8 cellular contexts compared by ENCODE assay signal in genomic region chr1:44714944-44715571, GRCh38. TPM values are rescaled to one million over a fixed set of nuclear protein-coding genes. Genes with fewer than 3 reads are reported as not detected.
A peak's percentile ranks its signal among the peaks of the same experiment; 100 is the strongest.
DNase-seq lines count a peak whose midpoint lies in the region; ATAC-seq and TF ChIP-seq lines count a peak whose summit lies in the region.

No MANE protein-coding gene starts in this region.

- H3K36me3 ChIP-seq in adipocyte (ENCODE audit: control insufficient read depth, insufficient read depth, low read length, severe bottlenecking) (no peaks in the 10 kb centered on the region), heart left ventricle (no peaks in the 10 kb centered on the region)

- H3K27me3 ChIP-seq in adipocyte (replicated peaks; ENCODE audit: control insufficient read depth, insufficient read depth, low read length) (no peaks in the 10 kb centered on the region), heart left ventricle (peaks cover 0 to 3% (median 0%) of the 10 kb centered on the region in 9 donors)

- no peak for TF ChIP-seq POLR2A in heart left ventricle (IDR thresholded peaks at IDR 0.05)

- intact Hi-C loops in heart left ventricle (cut with DNase I) = no loop called here

- 6 to 11% (median 8%) methylated on average over 9 of the region's 9 CpGs for WGBS in heart left ventricle, 4 donors

- no peak overlapping the region for H3K27ac ChIP-seq in heart left ventricle

- no peaks in the 10 kb centered on the region for H3K4me1 ChIP-seq in adipocyte (ENCODE audit: control insufficient read depth, insufficient read depth, low read length)
- H3K4me1 ChIP-seq in heart left ventricle = peaks cover 0 to 21% (median 0%) of the 10 kb centered on the region in 12 donors

- no peak overlapping the region for H3K4me3 ChIP-seq in adipocyte (ENCODE audit: low read length)
- H3K4me3 ChIP-seq in heart left ventricle = no peak overlapping the region

- peak; percentile 84 to 95 (median 90) for TF ChIP-seq CTCF in heart left ventricle (IDR thresholded peaks at IDR 0.05)

- no peak overlapping the region for H3K9ac ChIP-seq in adipocyte (ENCODE audit: low read length)

- DNase-seq in AML-193 (lab: John Stamatoyannopoulos, UW) (peak; percentile 72 to 82), GM19238 (ENCODE audit: insufficient read length, low spot score) (peak; percentile 56), NCI-H1105 (lab: John Stamatoyannopoulos, UW) (peak; percentile 71), SKM-1 (lab: John Stamatoyannopoulos, UW; ENCODE audit: unreplicated experiment) (peak; percentile 71), adipocyte (ENCODE audit: low read depth) (peak; percentile 88), heart left ventricle (peak in 3 of 5 donors; percentile 43 to 59 (median 54)), putamen (ENCODE audit: low spot score) (peak; percentile 63)

- ATAC-seq in heart left ventricle = peak in 3 of 4 donors; percentile 74 to 81 (median 75)
- no peak for ATAC-seq in HG02759 (IDR thresholded peaks at IDR 0.05; ENCODE audit: unreplicated experiment)

- no peaks in the 10 kb centered on the region for H3K9me3 ChIP-seq in adipocyte (ENCODE audit: control insufficient read depth, low read length)
- no peaks in the 10 kb centered on the region for H3K9me3 ChIP-seq in heart left ventricle

RNA-seq across cellular contexts. Expression of gene RNU5D-1, which starts 15.9 kb away (rescaled TPM):
- total RNA-seq in heart left ventricle = not detected
- not detected for polyA plus RNA-seq in heart left ventricle

RNA-seq across cellular contexts. Expression of gene KIF2C, which starts 24.6 kb away (rescaled TPM):
- 1 to 10 TPM in 5 of 9 donors, under 1 TPM in 4; 0.25 to 7.0 (median 1.2) TPM for total RNA-seq in heart left ventricle
- polyA plus RNA-seq in heart left ventricle = under 1 TPM; 0.34 to 0.68 TPM

RNA-seq across cellular contexts. Expression of gene ARMH1, which starts 40.5 kb away (rescaled TPM):
- total RNA-seq in heart left ventricle = 1 to 10 TPM in 2 of 9 donors, under 1 TPM in 4, not detected in 3; 0.33 to 9.9 (median 0.64) TPM
- polyA plus RNA-seq in heart left ventricle = under 1 TPM; 0.62 to 0.88 TPM

RNA-seq across cellular contexts. Expression of gene TMEM53, which starts 40.8 kb away (rescaled TPM):
- 10 to 100 TPM in 6 of 9 donors, 1 to 10 TPM in 3; 8.5 to 18.1 (median 12.5) TPM for total RNA-seq in heart left ventricle
- polyA plus RNA-seq in heart left ventricle = 10 to 100 TPM in 1 of 2 donors, 1 to 10 TPM in 1; 8.6 to 20.0 TPM
